16 cellular contexts compared by ENCODE assay signal in the genomic region with DNA sequence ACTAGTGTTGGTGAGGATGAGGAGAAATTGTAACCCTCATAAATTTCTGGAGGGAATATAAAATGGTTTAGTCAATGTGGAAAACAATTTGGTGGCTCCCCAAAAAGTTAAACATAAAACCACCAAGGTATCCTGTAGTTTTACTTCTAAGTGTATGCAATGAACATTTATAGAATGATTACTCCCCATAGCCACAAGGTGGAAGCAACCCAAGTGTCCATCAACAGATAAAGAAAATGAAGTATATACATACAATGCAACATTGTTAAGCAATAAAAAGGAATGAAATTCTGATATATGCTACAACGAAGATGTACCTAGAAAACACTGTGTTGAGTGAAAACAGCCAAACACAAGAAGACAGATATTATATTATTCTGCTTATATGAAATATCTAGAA.
A peak's percentile ranks its signal among the peaks of the same experiment; 100 is the strongest.
DNase-seq lines count a peak whose midpoint lies in the region; ATAC-seq and TF ChIP-seq lines count a peak whose summit lies in the region.
"Had no signal": no experiment of that assay in that cellular context is flagged by ENCODE, and none has a peak within 500 bp of the region (broad histone marks: within the 10 kb centered on the region; RNA-seq: fewer than 3 reads in every experiment).

No MANE protein-coding gene starts in this region.

- H3K36me3 ChIP-seq in cardiac muscle cell: no peaks in the 10 kb centered on the region
- no peaks in the 10 kb centered on the region for H3K36me3 ChIP-seq in RWPE2 (ENCODE audit: low read depth)
- no peaks in the 10 kb centered on the region for H3K36me3 ChIP-seq in tibial nerve

- intact Hi-C loops in right cardiac atrium (cut with DNase I): no loop called here
- intact Hi-C loops in posterior cingulate gyrus (cut with DNase I): no loop called here

- WGBS in right cardiac atrium: 43% methylated on average over 1 of the region's 1 CpG
- 17 to 68% methylated on average over 1 of the region's 1 CpG for WGBS in tibial nerve, 2 donors

- TF ChIP-seq EP300 in tibial nerve (IDR thresholded peaks at IDR 0.05): no peak

- no peak for ATAC-seq in right cardiac atrium
- peak; percentile 64; the same call in 2 of the 3 replicates for ATAC-seq in RWPE2 (ENCODE audit: low read depth)
- ATAC-seq: stimulated activated naive CD8-positive, alpha-beta T cell treated with anti-CD3 and anti-CD28 coated beads, Interleukin-15, Interleukin-2, amounts not matched to agents 100 U/mL and 50 U/mL, for 24 hours; T-cell had no signal

- no peaks in the 10 kb centered on the region for H3K4me1 ChIP-seq in cardiac muscle cell (ENCODE audit: low read depth)
- H3K4me1 ChIP-seq in right cardiac atrium (ENCODE audit: control insufficient read depth, insufficient read depth, low read length): no peaks in the 10 kb centered on the region
- no peaks in the 10 kb centered on the region for H3K4me1 ChIP-seq in RWPE2 (ENCODE audit: insufficient read depth, poor library complexity, severe bottlenecking)
- no peaks in the 10 kb centered on the region for H3K4me1 ChIP-seq in tibial nerve

- TF ChIP-seq POLR2A in tibial nerve (IDR thresholded peaks at IDR 0.05): no peak

- peak; percentile 35 for TF ChIP-seq CTCF in cardiac muscle cell (IDR thresholded peaks at IDR 0.05; ENCODE audit: low read depth, low read length)
- TF ChIP-seq CTCF in RWPE2 (IDR thresholded peaks at IDR 0.05; ENCODE audit: poor library complexity, severe bottlenecking): peak; percentile 62
- no peak for TF ChIP-seq CTCF in tibial nerve (IDR thresholded peaks at IDR 0.05)

- no peaks in the 10 kb centered on the region for H3K9me3 ChIP-seq in cardiac muscle cell (ENCODE audit: low read depth)
- no peaks in the 10 kb centered on the region for H3K9me3 ChIP-seq in right cardiac atrium (ENCODE audit: control insufficient read depth, low read length)
- no peaks in the 10 kb centered on the region for H3K9me3 ChIP-seq in RWPE2 (ENCODE audit: severe bottlenecking)
- no peaks in the 10 kb centered on the region for H3K9me3 ChIP-seq in tibial nerve

- H3K27me3 ChIP-seq in cardiac muscle cell: no peaks in the 10 kb centered on the region
- H3K27me3 ChIP-seq in right cardiac atrium (ENCODE audit: control insufficient read depth, insufficient read depth): no peaks in the 10 kb centered on the region
- no peaks in the 10 kb centered on the region for H3K27me3 ChIP-seq in RWPE2 (ENCODE audit: insufficient read depth, poor library complexity, severe bottlenecking)
- no peaks in the 10 kb centered on the region for H3K27me3 ChIP-seq in tibial nerve

- H3K27ac ChIP-seq in cardiac muscle cell: no peak overlapping the region
- H3K27ac ChIP-seq in right cardiac atrium (ENCODE audit: low read length): no peak overlapping the region
- H3K27ac ChIP-seq in RWPE2 (ENCODE audit: poor library complexity, severe bottlenecking): no peak overlapping the region
- H3K27ac ChIP-seq in tibial nerve: no peak overlapping the region

- H3K4me3 ChIP-seq in cardiac muscle cell (no peak overlapping the region), right cardiac atrium (ENCODE audit: low read length) (no peak overlapping the region), RWPE2 (ENCODE audit: severe bottlenecking) (no peak overlapping the region), tibial nerve (no peak overlapping the region)

- DNase-seq in cardiac muscle cell (ENCODE audit: low read depth in 1 of 2, low spot score in 1 of 2): peak in 1 of 2 donors; percentile 44
- no peak for DNase-seq in right cardiac atrium
- DNase-seq in RWPE2 (ENCODE audit: low spot score): no peak
- peak; percentile 18 for DNase-seq in dedifferentiated amniotic fluid mesenchymal stem cell (ENCODE audit: extremely low spot score)
- DNase-seq in GM19238 (ENCODE audit: insufficient read length, low spot score): no peak
- DNase-seq in DMS114 treated with DMSO at 0.1 percent for 48 hours (lab: John Stamatoyannopoulos, UW; ENCODE audit: unreplicated experiment): no peak
- no peak for DNase-seq in tibial nerve (ENCODE audit: low spot score in 2 of 2)
- DNase-seq in posterior cingulate gyrus: no peak
- DNase-seq: activated CD4-positive, CD25-positive, alpha-beta regulatory T cell; activated gamma-delta T cell treated with Interleukin-2 at 50 U/mL for 16 hours; COR-L47; effector CD4-positive, alpha-beta T cell; KG1; NCI-H1417 treated with DMSO at 0.1 percent for 48 hours; stimulated activated naive CD8-positive, alpha-beta T cell treated with anti-CD3 and anti-CD28 coated beads, Interleukin-15, Interleukin-2, amounts not matched to agents 100 U/mL and 50 U/mL, for 24 hours; T-cell had no signal

Comparison
In these comparisons a context has a peak if more than half of its experiments do, and no peak if none do; other contexts are left out.
1. CTCF ChIP-seq: peak in cardiac muscle cell (single experiment) and RWPE2 (single experiment); none in tibial nerve (0 of 5).